Comparison of ENCODE assay signal across 10 cellular contexts in the genomic region with DNA sequence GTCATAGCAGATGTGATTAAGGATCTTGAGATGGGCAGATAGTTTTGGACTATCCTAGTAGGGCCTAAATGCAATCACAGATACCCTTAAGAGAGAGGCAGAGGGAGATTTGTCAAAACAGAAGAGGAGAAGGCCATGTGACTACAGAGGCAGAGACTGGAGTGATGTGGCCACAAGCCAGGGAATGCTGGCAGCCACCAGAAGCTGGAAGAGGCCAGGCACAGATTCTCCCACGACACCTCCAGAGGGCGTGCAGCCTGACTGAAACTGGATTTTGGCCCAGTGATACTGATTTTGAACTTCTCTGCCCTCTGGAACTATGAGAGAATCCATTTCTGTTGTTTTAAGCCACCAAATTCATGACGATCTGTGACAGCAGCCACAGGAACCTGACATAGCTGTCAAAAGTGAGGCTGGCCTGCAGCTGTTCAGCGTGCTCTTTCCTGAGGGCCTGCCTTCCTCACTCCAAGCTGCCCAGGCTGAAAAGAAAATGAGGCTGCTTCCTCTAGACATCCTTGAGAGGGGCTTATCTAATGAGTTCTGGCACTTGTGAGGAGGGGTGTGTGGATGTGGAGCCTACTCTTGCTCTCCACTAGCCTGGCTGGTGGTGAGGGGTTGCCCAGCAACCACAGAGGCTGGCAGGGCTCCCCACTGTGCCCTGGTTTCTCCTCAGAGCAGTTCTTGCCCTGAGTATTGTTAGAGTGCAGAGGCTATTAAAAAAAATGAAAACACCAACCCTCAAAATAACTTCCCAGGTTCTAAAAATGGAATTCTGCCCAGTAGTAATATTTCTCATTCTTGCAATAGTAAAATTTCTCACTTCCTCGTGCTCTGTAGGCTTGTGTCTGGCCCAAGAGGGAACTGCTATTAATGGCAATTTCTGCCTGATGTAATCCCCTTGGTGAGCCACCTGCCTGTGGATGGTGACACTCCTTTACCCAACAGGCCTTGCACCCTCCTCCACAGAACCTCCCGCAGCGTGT. TPM values are rescaled to one million over a fixed set of nuclear protein-coding genes. Genes with fewer than 3 reads are reported as not detected.
DNase-seq lines count a peak whose midpoint lies in the region; ATAC-seq and TF ChIP-seq lines count a peak whose summit lies in the region.
"Had no signal": no experiment of that assay in that cellular context is flagged by ENCODE, and none has a peak within 500 bp of the region (broad histone marks: within the 10 kb centered on the region; RNA-seq: fewer than 3 reads in every experiment).

No MANE protein-coding gene starts in this region.

- TF ChIP-seq CTCF in NB4 (IDR thresholded peaks at IDR 0.05; ENCODE audit: low read depth, low read length) (no peak), omental fat pad (IDR thresholded peaks at IDR 0.05) (no peak), foreskin keratinocyte (conservative IDR thresholded peaks at IDR 0.05) (no peak)

- DNase-seq in NB4 (ENCODE audit: low read depth), result peak; percentile 93
- no peak for DNase-seq in NCI-H510A (lab: John Stamatoyannopoulos, UW)
- no peak for DNase-seq in omental fat pad (ENCODE audit: low spot score)
- no peak for DNase-seq in foreskin keratinocyte
- no peak for DNase-seq in stimulated activated CD4-positive, alpha-beta T cell treated with anti-CD3 and anti-CD28 coated beads, Interleukin-2, amount 100 ng/mL, for 24 hours

- ATAC-seq in GM18867 (IDR thresholded peaks at IDR 0.05; ENCODE audit: unreplicated experiment) (peak; percentile 87), HG02588 (IDR thresholded peaks at IDR 0.05; ENCODE audit: unreplicated experiment) (peak; percentile 92), omental fat pad (ENCODE audit: low FRiP score) (no peak), foreskin keratinocyte (no peak)

- H3K4me3 ChIP-seq in NB4 (ENCODE audit: low read depth, low read length), result no peak overlapping the region
- H3K4me3 ChIP-seq: Peyer's patch had no signal

- H3K27ac ChIP-seq in cingulate gyrus (ENCODE audit: low read depth, low read length) (peak overlapping the region; percentile 73), foreskin keratinocyte (no peak overlapping the region)
- H3K27ac ChIP-seq: Peyer's patch had no signal

- no peaks in the 10 kb centered on the region for H3K4me1 ChIP-seq in foreskin keratinocyte

- no peak for TF ChIP-seq POLR2A in NB4 (IDR thresholded peaks at IDR 0.05; ENCODE audit: extremely low read depth, insufficient read length)

- peaks cover 33% of the 10 kb centered on the region for H3K27me3 ChIP-seq in foreskin keratinocyte
- H3K27me3 ChIP-seq: Peyer's patch had no signal

RNA-seq across cellular contexts. Expression of gene EPS8L3, which starts 52.4 kb away (rescaled TPM):
- total RNA-seq in omental fat pad, result not detected
- total RNA-seq in foreskin keratinocyte, result not detected in 2 replicates
- polyA plus RNA-seq in foreskin keratinocyte, result not detected in 2 replicates
- total RNA-seq: epithelial cell of proximal tubule had no signal

Comparison
In these comparisons a context has a peak if more than half of its experiments do, and no peak if none do; other contexts are left out.
1. ATAC-seq: peak in GM18867 (single experiment) and HG02588 (single experiment); none in omental fat pad (single experiment) and foreskin keratinocyte (single experiment).